Comparison of ENCODE assay signal across 8 cellular contexts in genomic region chr12:64824500-64825142, GRCh38. TPM values are rescaled to one million over a fixed set of nuclear protein-coding genes. Genes with fewer than 3 reads are reported as not detected.
DNase-seq lines count a peak whose midpoint lies in the region; ATAC-seq, FAIRE-seq and TF ChIP-seq lines count a peak whose summit lies in the region.

Gene TBC1D30 (plus strand): TSS chr12:64824647. CDS start chr12:64824880, 233 bp downstream.

- TF ChIP-seq POLR2A in endothelial cell of umbilical vein (IDR thresholded peaks at IDR 0.05; ENCODE audit: low read depth, low read length): no peak

- no peak within 1 kb of the TSS for H3K9ac ChIP-seq in endothelial cell of umbilical vein (replicated peaks; ENCODE audit: extremely low read depth, insufficient read depth, low read length)

- H3K9me3 ChIP-seq in endothelial cell of umbilical vein (replicated peaks; ENCODE audit: control insufficient read depth, insufficient read depth, low read length): no peaks in the 10 kb centered on the region
- peaks cover 3% of the 10 kb centered on the region for H3K9me3 ChIP-seq in mucosa of descending colon

- BruUV-seq in endothelial cell of umbilical vein (replicated peaks; lab: Mats Ljungman, UMichigan): no TSS peak

- H3K36me3 ChIP-seq in endothelial cell of umbilical vein (ENCODE audit: control insufficient read depth in 2 of 2, extremely low read depth in 1 of 2, insufficient read depth in 2 of 2, low read length in 2 of 2) (no peaks in the 10 kb centered on the region), mucosa of descending colon (ENCODE audit: low read depth) (no peaks in the 10 kb centered on the region)

- no peaks in the 10 kb centered on the region for H4K20me1 ChIP-seq in endothelial cell of umbilical vein (replicated peaks; ENCODE audit: control insufficient read depth, extremely low read depth, insufficient read depth, low read length)

- H2AFZ ChIP-seq in endothelial cell of umbilical vein (ENCODE audit: low read depth, low read length): peak within 1 kb of the TSS; percentile 9

- H3K27ac ChIP-seq in endothelial cell of umbilical vein (ENCODE audit: insufficient read depth, low read depth, low read length): no peak within 1 kb of the TSS

- H3K4me3 ChIP-seq in AG10803 (ENCODE audit: low read length) (peak within 1 kb of the TSS; percentile 46), endothelial cell of umbilical vein (replicated peaks in 1 of 3; ENCODE audit: insufficient read depth in 1 of 3, low read depth in 1 of 3, low read length in 3 of 3) (peak within 1 kb of the TSS in 2 of 3 experiments; percentile 28 to 31), mucosa of descending colon (no peak within 1 kb of the TSS)

- ATAC-seq in GM21526 (IDR thresholded peaks at IDR 0.05; ENCODE audit: low FRiP score, unreplicated experiment) (peak; percentile 45), mucosa of descending colon (peak; percentile 49), HG03159 (IDR thresholded peaks at IDR 0.05; ENCODE audit: unreplicated experiment) (no peak)

- intact Hi-C loops in endothelial cell of umbilical vein (cut with micrococcal nuclease) (no loop called here), mucosa of descending colon (cut with DNase I, micrococcal nuclease) (no loop called here)

- H3K9me1 ChIP-seq in endothelial cell of umbilical vein (replicated peaks; ENCODE audit: control insufficient read depth, extremely low read depth, insufficient read depth, low read length): no peaks in the 10 kb centered on the region

- peak within 1 kb of the TSS; percentile 45 for H3K4me2 ChIP-seq in endothelial cell of umbilical vein (ENCODE audit: insufficient read depth, low read length)

- CTCF ChIA-PET in endothelial cell of umbilical vein (lab: Charles Lee): interaction anchor here (0.7 kb wide), 1 partner anchor 22 kb away, joined by 4 read pairs; no protein-coding TSS in a partner anchor

- POLR2A ChIA-PET in endothelial cell of umbilical vein (lab: Charles Lee): no interaction called here

- FAIRE-seq in endothelial cell of umbilical vein (lab: Jason Lieb, UNC): peak; percentile 62

- H3K4me1 ChIP-seq in endothelial cell of umbilical vein (ENCODE audit: control insufficient read depth, extremely low read depth, insufficient read depth, low read length): peaks cover 14% of the 10 kb centered on the region
- peaks cover 23% of the 10 kb centered on the region for H3K4me1 ChIP-seq in mucosa of descending colon (ENCODE audit: low read depth)

- peak; percentile 17 for DNase-seq in AG10803 (ENCODE audit: low read depth)
- DNase-seq in NCI-H146 (lab: John Stamatoyannopoulos, UW): peak; percentile 88
- DNase-seq in activated CD4-positive, alpha-beta T cell treated with anti-CD3 and anti-CD28 coated beads, Interleukin-2, amount 50 U/mL, for 48 hours: peak; percentile 14 to 34
- peak; percentile 41 for DNase-seq in endothelial cell of umbilical vein (ENCODE audit: low read depth, low spot score)
- DNase-seq in mucosa of descending colon: peak in 2 of 3 donors; percentile 47 to 50
- DNase-seq in superior temporal gyrus (ENCODE audit: extremely low spot score): peak; percentile 24

- TF ChIP-seq CTCF in AG10803 (conservative IDR thresholded peaks at IDR 0.05; ENCODE audit: low read length) (no peak), endothelial cell of umbilical vein (IDR thresholded peaks at IDR 0.05; ENCODE audit: extremely low read depth in 1 of 2, insufficient read depth in 1 of 2, low read depth in 1 of 2, low read length in 2 of 2) (no peak), mucosa of descending colon (IDR thresholded peaks at IDR 0.05) (no peak)

- dilution Hi-C loops in endothelial cell of umbilical vein (cut with MboI; ENCODE audit: extremely low pct_ligation_motif_present, low sequenced_read_pairs): no loop called here

- H3K27me3 ChIP-seq in endothelial cell of umbilical vein (ENCODE audit: control insufficient read depth in 2 of 2, insufficient read depth in 2 of 2, low read length in 2 of 2): peaks cover 11 to 21% of the 10 kb centered on the region in 2 experiments

- H3K79me2 ChIP-seq in endothelial cell of umbilical vein (ENCODE audit: control insufficient read depth, insufficient read depth, low read length): no peaks in the 10 kb centered on the region

TF ChIP-seq in endothelial cell of umbilical vein, 7 proteins besides CTCF, POLR2A, EP300 and RAD21:
- no peak for TF ChIP-seq JUN (IDR thresholded peaks at IDR 0.05; ENCODE audit: borderline replicate concordance, insufficient read depth, insufficient read length, low read depth)
- no peak for TF ChIP-seq GATA2 (IDR thresholded peaks at IDR 0.05; ENCODE audit: insufficient read depth, insufficient read length, low read depth, low read length)

RNA-seq across cellular contexts. Expression of gene TBC1D30, which starts in this region (rescaled TPM):
- total RNA-seq in endothelial cell of umbilical vein (4.4 and 7.4 TPM in 2 replicates), mucosa of descending colon (1 to 10 TPM; 3.6 to 8.7 (median 7.4) TPM)
- 4.9 and 7.6 TPM in 2 replicates for polyA plus RNA-seq in endothelial cell of umbilical vein
- polyA plus RNA-seq in endothelial cell of umbilical vein (2011; cell fraction: cytosol; rRNA removed): 5.8 and 7.6 TPM in 2 replicates
- 4.0 and 5.0 TPM in 2 replicates for polyA plus RNA-seq in endothelial cell of umbilical vein (2011; cell fraction: nucleus; rRNA removed)
- polyA plus RNA-seq in endothelial cell of umbilical vein (2012): 4.7 and 5.7 TPM in 2 replicates
- 8.3 and 9.0 TPM in 2 replicates for polyA minus RNA-seq in endothelial cell of umbilical vein
- 5.4 TPM for polyA minus RNA-seq in endothelial cell of umbilical vein (2011; cell fraction: cytosol; rRNA and poly(A)+ RNA removed)
- polyA minus RNA-seq in endothelial cell of umbilical vein (2011; cell fraction: nucleus; rRNA and poly(A)+ RNA removed): 7.9 and 8.5 TPM in 2 replicates

Comparison
In these comparisons a context has a peak if more than half of its experiments do, and no peak if none do; other contexts are left out.
1. DNase-seq: peak in every context shown above with its lines; median percentile 88 in NCI-H146; 48 in mucosa of descending colon; 41 in endothelial cell of umbilical vein; 24 in activated CD4-positive, alpha-beta T cell treated with anti-CD3 and anti-CD28 coated beads, Interleukin-2, amount 50 U/mL, for 48 hours; 24 in superior temporal gyrus; 17 in AG10803.